15 cellular contexts compared by ENCODE assay signal in the genomic region with DNA sequence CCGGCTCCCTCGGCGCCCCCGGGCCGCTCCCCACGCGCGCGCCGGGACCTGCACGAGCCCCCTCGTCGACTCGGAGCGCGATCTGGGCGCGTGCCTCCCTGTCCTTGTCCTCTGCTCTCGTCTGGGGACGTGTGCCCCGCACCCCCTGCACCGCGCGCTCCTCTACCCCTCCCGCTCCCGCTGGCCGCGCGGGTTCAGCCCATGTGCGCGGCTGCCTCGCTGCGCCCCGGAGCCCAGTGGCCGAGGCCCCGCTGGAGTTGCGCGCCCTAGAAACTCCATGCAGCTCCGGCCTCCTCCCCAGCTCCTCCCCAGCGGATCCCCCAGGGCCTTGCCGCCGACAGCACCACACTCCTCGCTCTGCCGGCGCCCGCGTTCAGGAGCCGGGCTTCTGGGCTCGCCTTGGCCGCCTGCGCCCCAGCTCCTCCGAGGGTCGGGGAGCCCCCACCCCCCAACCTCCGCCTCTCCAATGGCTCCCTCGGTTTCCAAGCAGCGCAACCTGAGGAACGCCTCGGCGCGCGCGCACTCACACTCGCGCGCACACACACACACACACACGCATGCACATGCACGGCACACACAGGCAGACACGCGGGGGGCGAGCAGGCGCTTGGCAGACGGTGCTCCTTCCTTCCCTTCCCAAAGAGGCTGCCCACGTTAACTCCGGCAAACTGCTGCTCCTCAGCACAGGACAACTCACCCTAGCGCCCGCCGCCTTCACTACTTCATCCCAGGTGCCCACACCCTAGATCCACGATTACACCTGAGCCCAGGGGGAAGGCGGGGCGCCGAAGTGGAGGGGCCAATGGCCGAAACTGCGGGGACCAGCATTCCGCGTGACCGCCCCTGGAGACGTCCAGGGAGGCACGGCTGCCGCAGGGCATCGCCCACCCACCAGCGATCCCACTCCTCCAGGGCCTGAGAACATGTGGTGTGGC.
DNase-seq lines count a peak whose midpoint lies in the region; ATAC-seq, FAIRE-seq and TF ChIP-seq lines count a peak whose summit lies in the region.
"Had no signal": no experiment of that assay in that cellular context is flagged by ENCODE, and none has a peak within 500 bp of the region (broad histone marks: within the 10 kb centered on the region; RNA-seq: fewer than 3 reads in every experiment).

No MANE protein-coding gene starts in this region.

- peak overlapping the region; percentile 75 for H3K4me3 Mint-ChIP-seq in astrocyte (ENCODE audit: unreplicated experiment)
- H3K4me3 Mint-ChIP-seq: activated CD8-positive, alpha-beta T cell treated with anti-CD3 and anti-CD28 coated beads, Interleukin-2, amount 10 ng/mL, durations not matched to agents 7 days and 5 days; activated naive CD8-positive, alpha-beta T cell treated with anti-CD3 and anti-CD28 coated beads for 36 hours; effector memory CD8-positive, alpha-beta T cell; T-helper 1 cell treated with Interleukin-12 subunit alpha and Interleukin-12 subunit beta and Interleukin-4 antibody, amounts not matched to agents 30 μg/mL and 1 μg/mL, for 36 hours had no signal

- intact Hi-C loops in heart right ventricle (cut with DNase I) (no loop called here), Right ventricle myocardium superior (cut with DNase I) (no loop called here), ascending aorta (cut with DNase I) (no loop called here)

- no peak overlapping the region for H3K27ac Mint-ChIP-seq in astrocyte (ENCODE audit: unreplicated experiment)
- H3K27ac Mint-ChIP-seq: activated CD8-positive, alpha-beta T cell treated with anti-CD3 and anti-CD28 coated beads, Interleukin-2, amount 10 ng/mL, durations not matched to agents 7 days and 5 days; activated naive CD8-positive, alpha-beta T cell treated with anti-CD3 and anti-CD28 coated beads for 36 hours; effector memory CD8-positive, alpha-beta T cell; T-helper 1 cell treated with Interleukin-12 subunit alpha and Interleukin-12 subunit beta and Interleukin-4 antibody, amounts not matched to agents 30 μg/mL and 1 μg/mL, for 36 hours had no signal

- H2AFZ ChIP-seq in astrocyte (ENCODE audit: low read depth, low read length): no peak overlapping the region

- no peak overlapping the region for H3K4me2 ChIP-seq in astrocyte (ENCODE audit: low read length)

- H3K4me1 Mint-ChIP-seq in astrocyte (ENCODE audit: low read depth, unreplicated experiment): no peaks in the 10 kb centered on the region
- H3K4me1 Mint-ChIP-seq: activated naive CD8-positive, alpha-beta T cell treated with anti-CD3 and anti-CD28 coated beads for 36 hours had no signal

- no peak for ATAC-seq in heart right ventricle
- no peak for ATAC-seq in Right ventricle myocardium superior (ENCODE audit: poor library complexity)
- no peak for ATAC-seq in GM19023 (IDR thresholded peaks at IDR 0.05; ENCODE audit: unreplicated experiment)
- no peak for ATAC-seq in GM19452 (IDR thresholded peaks at IDR 0.05; ENCODE audit: unreplicated experiment)
- ATAC-seq: activated CD8-positive, alpha-beta T cell treated with anti-CD3 and anti-CD28 coated beads, Interleukin-2, amount 10 ng/mL, durations not matched to agents 7 days and 5 days; effector memory CD8-positive, alpha-beta T cell had no signal

- H3K79me2 ChIP-seq in astrocyte (ENCODE audit: insufficient read depth, low read length): no peaks in the 10 kb centered on the region

- TF ChIP-seq CTCF in heart right ventricle (IDR thresholded peaks at IDR 0.05): no peak
- TF ChIP-seq CTCF in astrocyte (IDR thresholded peaks at IDR 0.05; ENCODE audit: insufficient read depth, low read depth, low read length): no peak
- TF ChIP-seq CTCF in ascending aorta (IDR thresholded peaks at IDR 0.05): no peak

- H3K9me3 ChIP-seq in heart right ventricle (peaks cover 0 to 8% (median 0%) of the 10 kb centered on the region in 11 donors), astrocyte (ENCODE audit: insufficient read depth, low read depth, low read length) (no peaks in the 10 kb centered on the region), iPS-18c (ENCODE audit: control insufficient read depth, insufficient read depth, low read length) (peaks cover 3% of the 10 kb centered on the region), thymus (ENCODE audit: control insufficient read depth) (no peaks in the 10 kb centered on the region), ascending aorta (no peaks in the 10 kb centered on the region)
- H3K9me3 ChIP-seq: uterus had no signal

- peaks cover 68% of the 10 kb centered on the region for H3K27me3 Mint-ChIP-seq in astrocyte (ENCODE audit: low read depth, unreplicated experiment)

- FAIRE-seq in astrocyte (lab: Jason Lieb, UNC): no peak

- H3K4me1 ChIP-seq in heart right ventricle (peaks cover 0 to 9% (median 0%) of the 10 kb centered on the region in 9 donors), astrocyte (ENCODE audit: insufficient read depth, low read length) (no peaks in the 10 kb centered on the region), thymus (ENCODE audit: control insufficient read depth, insufficient read depth, low read length) (peaks cover 9% of the 10 kb centered on the region), ascending aorta (no peaks in the 10 kb centered on the region)
- H3K4me1 ChIP-seq: uterus had no signal

- no peaks in the 10 kb centered on the region for H4K20me1 ChIP-seq in astrocyte (ENCODE audit: insufficient read depth, low read length)

- H3K27me3 ChIP-seq in heart right ventricle (peaks cover 0 to 82% (median 57%) of the 10 kb centered on the region in 7 donors), astrocyte (ENCODE audit: insufficient read depth, low read length) (peaks cover 9% of the 10 kb centered on the region), thymus (ENCODE audit: control insufficient read depth, insufficient read depth) (no peaks in the 10 kb centered on the region), ascending aorta (no peaks in the 10 kb centered on the region)
- H3K27me3 ChIP-seq: uterus had no signal

- peak overlapping the region in 9 of 10 donors; percentile 3 to 33 (median 20) for H3K4me3 ChIP-seq in heart right ventricle
- H3K4me3 ChIP-seq in astrocyte (ENCODE audit: insufficient read depth, low read depth, low read length): no peak overlapping the region
- peak overlapping the region; percentile 72 for H3K4me3 ChIP-seq in iPS-18c (ENCODE audit: insufficient read depth, low read depth, low read length)
- peak overlapping the region; percentile 91 for H3K4me3 ChIP-seq in thymus (ENCODE audit: low read length)
- peak overlapping the region in 1 of 2 donors; percentile 10 for H3K4me3 ChIP-seq in ascending aorta
- H3K4me3 ChIP-seq: uterus had no signal

- H3K27ac ChIP-seq in heart right ventricle: no peak overlapping the region
- H3K27ac ChIP-seq in astrocyte (ENCODE audit: low read depth, low read length): no peak overlapping the region
- peak overlapping the region; percentile 77 for H3K27ac ChIP-seq in thymus (ENCODE audit: low read depth)
- H3K27ac ChIP-seq in ascending aorta: no peak overlapping the region
- H3K27ac ChIP-seq: spleen, uterus had no signal

- H3K36me3 ChIP-seq in heart right ventricle: no peaks in the 10 kb centered on the region
- H3K36me3 ChIP-seq in astrocyte (ENCODE audit: insufficient read depth, low read length): no peaks in the 10 kb centered on the region
- peaks cover under 1% of the 10 kb centered on the region for H3K36me3 ChIP-seq in thymus (ENCODE audit: control insufficient read depth, insufficient read depth)
- H3K36me3 ChIP-seq in ascending aorta: no peaks in the 10 kb centered on the region
- H3K36me3 ChIP-seq: spleen, uterus had no signal

- no peak for DNase-seq in heart right ventricle
- no peak for DNase-seq in Right ventricle myocardium superior
- DNase-seq in astrocyte (ENCODE audit: low read depth): no peak
- no peak for DNase-seq in ascending aorta (ENCODE audit: low spot score in 2 of 2)
- DNase-seq: activated CD8-positive, alpha-beta T cell treated with anti-CD3 and anti-CD28 coated beads, Interleukin-2, amount 10 ng/mL, durations not matched to agents 7 days and 5 days; activated naive CD8-positive, alpha-beta T cell treated with anti-CD3 and anti-CD28 coated beads for 36 hours; effector memory CD8-positive, alpha-beta T cell; hippocampal formation; spleen; uterus had no signal

- no peak overlapping the region for H3K9ac ChIP-seq in astrocyte (ENCODE audit: low read length)

- 1% methylated on average over 83 to 91 of the region's 91 CpGs for WGBS in heart right ventricle, 2 donors
- 2% methylated on average over 91 of the region's 91 CpGs for WGBS in thymus

- H3K36me3 Mint-ChIP-seq in astrocyte (ENCODE audit: low read depth, unreplicated experiment): no peaks in the 10 kb centered on the region
- H3K36me3 Mint-ChIP-seq: activated naive CD8-positive, alpha-beta T cell treated with anti-CD3 and anti-CD28 coated beads for 36 hours had no signal

- peaks cover 5% of the 10 kb centered on the region for H3K9me3 Mint-ChIP-seq in astrocyte (ENCODE audit: unreplicated experiment)
